ENCODE assay signal across 29 cellular contexts in genomic region chr3:112491373-112491772, GRCh38. TPM values are rescaled to one million over a fixed set of nuclear protein-coding genes. Genes with fewer than 3 reads are reported as not detected.
A peak's percentile ranks its signal among the peaks of the same experiment; 100 is the strongest.
DNase-seq lines count a peak whose midpoint lies in the region; ATAC-seq and TF ChIP-seq lines count a peak whose summit lies in the region.
"Had no signal": no experiment of that assay in that cellular context is flagged by ENCODE, and none has a peak within 500 bp of the region (broad histone marks: within the 10 kb centered on the region; RNA-seq: fewer than 3 reads in every experiment).

No MANE protein-coding gene starts in this region.

- no peaks in the 10 kb centered on the region for H3K27me3 ChIP-seq in naive thymus-derived CD4-positive, alpha-beta T cell (ENCODE audit: control insufficient read depth in 2 of 2, insufficient read depth in 2 of 2, low read length in 2 of 2)
- H3K27me3 ChIP-seq: breast epithelium, esophagus muscularis mucosa, hepatocyte, testis had no signal

- H3K4me3 ChIP-seq in GM12865 (ENCODE audit: low read depth, low read length): peak overlapping the region; percentile 52
- no peak overlapping the region for H3K4me3 ChIP-seq in naive thymus-derived CD4-positive, alpha-beta T cell (ENCODE audit: low read length)
- H3K4me3 ChIP-seq: A549, breast epithelium, esophagus muscularis mucosa, hepatocyte, skin epidermis, testis had no signal

- intact Hi-C loops in activated T-helper 2 cell treated with anti-CD3 and anti-CD28 coated beads, Interferon-gamma antibody, Interleukin-2, Interleukin-4, amounts not matched to agents 10 μg/mL and 5 μg/mL and 100 μg/mL, durations not matched to agents 14 hours and 24 hours and 36 hours (cut with micrococcal nuclease): loop anchor here (1.0 to 10.0 kb wide), 5 partner anchors 8 to 1723 kb away; partner anchors contain the start of gene BTLA
- intact Hi-C loops in naive thymus-derived CD4-positive, alpha-beta T cell (cut with micrococcal nuclease): loop anchor here (2.0 to 10.0 kb wide), 5 partner anchors 13 to 947 kb away; partner anchors contain the start of genes CD96 (in 1 of the 2) and ZBED2 (in 1 of the 2)

- no peak overlapping the region for H3K27ac ChIP-seq in naive thymus-derived CD4-positive, alpha-beta T cell (ENCODE audit: low read depth, low read length)
- H3K27ac ChIP-seq: A549, breast epithelium, esophagus muscularis mucosa, hepatocyte, HL-60, skin epidermis, testis had no signal

- peaks cover 21 to 46% of the 10 kb centered on the region in 2 donors for H3K4me1 ChIP-seq in naive thymus-derived CD4-positive, alpha-beta T cell (ENCODE audit: control insufficient read depth in 2 of 2, insufficient read depth in 2 of 2, low read length in 2 of 2)
- H3K4me1 ChIP-seq: A549, breast epithelium, esophagus muscularis mucosa, testis had no signal

- CTCF ChIA-PET in activated CD4-positive, alpha-beta T cell treated with anti-CD3 and anti-CD28 coated beads, Interleukin-2, amount 10 ng/mL, durations not matched to agents 7 days and 5 days (lab: Charles Lee): interaction anchor here (1.6 to 2.1 kb wide), 3 partner anchors 10 to 20 kb away, joined by 3 to 7 read pairs (median 5); no protein-coding TSS in a partner anchor
- CTCF ChIA-PET in naive thymus-derived CD4-positive, alpha-beta T cell (lab: Charles Lee): no interaction called here

- peak overlapping the region; percentile 57 for H3K27ac Mint-ChIP-seq in activated CD4-positive, alpha-beta T cell treated with anti-CD3 and anti-CD28 coated beads, Interleukin-2, amount 10 ng/mL, durations not matched to agents 7 days and 5 days
- H3K27ac Mint-ChIP-seq in activated T-helper 2 cell treated with anti-CD3 and anti-CD28 coated beads, Interferon-gamma antibody, Interleukin-2, Interleukin-4, amounts not matched to agents 10 μg/mL and 5 μg/mL and 100 μg/mL, durations not matched to agents 14 hours and 24 hours and 36 hours: peak overlapping the region; percentile 90
- H3K27ac Mint-ChIP-seq in naive thymus-derived CD4-positive, alpha-beta T cell: peak overlapping the region; percentile 73 to 99 (median 80)
- H3K27ac Mint-ChIP-seq in HFFc6: no peak overlapping the region
- H3K27ac Mint-ChIP-seq: natural killer cell had no signal

- H3K9me3 Mint-ChIP-seq in activated CD4-positive, alpha-beta T cell treated with anti-CD3 and anti-CD28 coated beads, Interleukin-2, amount 10 ng/mL, durations not matched to agents 7 days and 5 days: peaks cover 7% of the 10 kb centered on the region
- peaks cover 8% of the 10 kb centered on the region for H3K9me3 Mint-ChIP-seq in activated T-helper 2 cell treated with anti-CD3 and anti-CD28 coated beads, Interferon-gamma antibody, Interleukin-2, Interleukin-4, amounts not matched to agents 10 μg/mL and 5 μg/mL and 100 μg/mL, durations not matched to agents 14 hours and 24 hours and 36 hours
- peaks cover 0 to 10% (median 1%) of the 10 kb centered on the region in 11 donors for H3K9me3 Mint-ChIP-seq in naive thymus-derived CD4-positive, alpha-beta T cell
- H3K9me3 Mint-ChIP-seq in HFFc6: no peaks in the 10 kb centered on the region; the same call in 1 of the 2 replicates

- no peak for TF ChIP-seq CTCF in GM12865 (IDR thresholded peaks at IDR 0.05; ENCODE audit: insufficient read depth, low read depth, low read length, missing control alignments)
- no peak for TF ChIP-seq CTCF in HFFc6 (IDR thresholded peaks at IDR 0.05)

- no peak overlapping the region for H3K4me3 Mint-ChIP-seq in activated CD4-positive, alpha-beta T cell treated with anti-CD3 and anti-CD28 coated beads, Interleukin-2, amount 10 ng/mL, durations not matched to agents 7 days and 5 days
- H3K4me3 Mint-ChIP-seq in activated T-helper 2 cell treated with anti-CD3 and anti-CD28 coated beads, Interferon-gamma antibody, Interleukin-2, Interleukin-4, amounts not matched to agents 10 μg/mL and 5 μg/mL and 100 μg/mL, durations not matched to agents 14 hours and 24 hours and 36 hours (ENCODE audit: low read depth): peak overlapping the region; percentile 18
- H3K4me3 Mint-ChIP-seq in naive thymus-derived CD4-positive, alpha-beta T cell: peak overlapping the region; percentile 40 to 96 (median 74)
- H3K4me3 Mint-ChIP-seq in HFFc6: no peak overlapping the region
- H3K4me3 Mint-ChIP-seq: natural killer cell had no signal

- peaks cover 81% of the 10 kb centered on the region for H3K4me1 Mint-ChIP-seq in activated CD4-positive, alpha-beta T cell treated with anti-CD3 and anti-CD28 coated beads, Interleukin-2, amount 10 ng/mL, durations not matched to agents 7 days and 5 days
- peaks cover 74% of the 10 kb centered on the region for H3K4me1 Mint-ChIP-seq in activated T-helper 2 cell treated with anti-CD3 and anti-CD28 coated beads, Interferon-gamma antibody, Interleukin-2, Interleukin-4, amounts not matched to agents 10 μg/mL and 5 μg/mL and 100 μg/mL, durations not matched to agents 14 hours and 24 hours and 36 hours (ENCODE audit: low read depth)
- H3K4me1 Mint-ChIP-seq in naive thymus-derived CD4-positive, alpha-beta T cell: peaks cover 43 to 96% (median 83%) of the 10 kb centered on the region in 7 donors
- H3K4me1 Mint-ChIP-seq in HFFc6 (ENCODE audit: low read depth): no peaks in the 10 kb centered on the region
- H3K4me1 Mint-ChIP-seq: natural killer cell had no signal

- POLR2A ChIA-PET in activated CD4-positive, alpha-beta T cell treated with anti-CD3 and anti-CD28 coated beads, Interleukin-2, amount 10 ng/mL, durations not matched to agents 7 days and 5 days (lab: Charles Lee): no interaction called here
- POLR2A ChIA-PET in naive thymus-derived CD4-positive, alpha-beta T cell (lab: Charles Lee): interaction anchor here (0.5 to 4.1 kb wide), 6 partner anchors 8 to 1869 kb away, joined by 3 to 30 read pairs (median 4); partner anchors contain the start of genes BTLA and CD200

- H3K27me3 Mint-ChIP-seq in activated CD4-positive, alpha-beta T cell treated with anti-CD3 and anti-CD28 coated beads, Interleukin-2, amount 10 ng/mL, durations not matched to agents 7 days and 5 days: no peaks in the 10 kb centered on the region
- no peaks in the 10 kb centered on the region for H3K27me3 Mint-ChIP-seq in activated T-helper 2 cell treated with anti-CD3 and anti-CD28 coated beads, Interferon-gamma antibody, Interleukin-2, Interleukin-4, amounts not matched to agents 10 μg/mL and 5 μg/mL and 100 μg/mL, durations not matched to agents 14 hours and 24 hours and 36 hours (ENCODE audit: low read depth)
- no peaks in the 10 kb centered on the region for H3K27me3 Mint-ChIP-seq in naive thymus-derived CD4-positive, alpha-beta T cell
- peaks cover 11% of the 10 kb centered on the region for H3K27me3 Mint-ChIP-seq in HFFc6 (ENCODE audit: insufficient read depth)

- H3K36me3 ChIP-seq in naive thymus-derived CD4-positive, alpha-beta T cell (ENCODE audit: control insufficient read depth in 2 of 3, insufficient read depth in 3 of 3, low read length in 3 of 3): no peaks in the 10 kb centered on the region
- H3K36me3 ChIP-seq: breast epithelium, esophagus muscularis mucosa had no signal

- no peak for DNase-seq in activated CD4-positive, alpha-beta T cell treated with anti-CD3 and anti-CD28 coated beads, Interleukin-2, amount 10 ng/mL, durations not matched to agents 7 days and 5 days
- DNase-seq in activated CD4-positive, alpha-beta T cell treated with anti-CD3 and anti-CD28 coated beads, Interleukin-2, amount 50 U/mL, for 1 hour: no peak
- DNase-seq in GM12865 (ENCODE audit: low read depth) (no peak), HFFc6 (no peak), GM03348 (ENCODE audit: low spot score) (no peak)
- no peak for DNase-seq in activated T-helper 2 cell treated with anti-CD3 and anti-CD28 coated beads, Interferon-gamma antibody, Interleukin-2, Interleukin-4, amounts not matched to agents 10 μg/mL and 5 μg/mL and 100 μg/mL, durations not matched to agents 14 hours and 24 hours and 36 hours (ENCODE audit: low spot score)
- no peak for DNase-seq in naive thymus-derived CD4-positive, alpha-beta T cell
- DNase-seq: amniotic stem cell; Calu3; foreskin melanocyte; HCEC 1CT; natural killer cell; NCI-H1694; NCI-H2171 treated with DMSO at 0.1 percent for 48 hours; NCI-H524; SHP77 treated with DMSO at 0.1 percent for 48 hours; stimulated activated CD4-positive, alpha-beta T cell treated with anti-CD3 and anti-CD28 coated beads, Interleukin-1b, Interleukin-23, amount 100 ng/mL, for 48 hours; testis had no signal

- peaks cover 69% of the 10 kb centered on the region for H3K36me3 Mint-ChIP-seq in activated CD4-positive, alpha-beta T cell treated with anti-CD3 and anti-CD28 coated beads, Interleukin-2, amount 10 ng/mL, durations not matched to agents 7 days and 5 days (ENCODE audit: low read depth)
- H3K36me3 Mint-ChIP-seq in activated T-helper 2 cell treated with anti-CD3 and anti-CD28 coated beads, Interferon-gamma antibody, Interleukin-2, Interleukin-4, amounts not matched to agents 10 μg/mL and 5 μg/mL and 100 μg/mL, durations not matched to agents 14 hours and 24 hours and 36 hours (ENCODE audit: low read depth): peaks cover 78% of the 10 kb centered on the region
- H3K36me3 Mint-ChIP-seq in naive thymus-derived CD4-positive, alpha-beta T cell: peaks cover 4 to 52% (median 29%) of the 10 kb centered on the region in 5 donors
- H3K36me3 Mint-ChIP-seq in HFFc6 (ENCODE audit: low read depth): no peaks in the 10 kb centered on the region
- H3K36me3 Mint-ChIP-seq: natural killer cell had no signal

- no peaks in the 10 kb centered on the region for H3K9me3 ChIP-seq in naive thymus-derived CD4-positive, alpha-beta T cell (ENCODE audit: control insufficient read depth in 2 of 3, low read length in 3 of 3)
- H3K9me3 ChIP-seq: A549, breast epithelium, esophagus muscularis mucosa, testis had no signal

- ATAC-seq in naive thymus-derived CD4-positive, alpha-beta T cell: no peak
- no peak for ATAC-seq in HG03565 (IDR thresholded peaks at IDR 0.05; ENCODE audit: unreplicated experiment)
- ATAC-seq: A549, HepG2, left lobe of liver, natural killer cell, Panc1 had no signal

RNA-seq across cellular contexts. Expression of gene BTLA, which starts 7.9 kb away (rescaled TPM):
- total RNA-seq in activated CD4-positive, alpha-beta T cell treated with anti-CD3 and anti-CD28 coated beads, Interleukin-2, amount 10 ng/mL, durations not matched to agents 7 days and 5 days: 10 to 100 TPM; 43.1 to 47.5 TPM
- total RNA-seq in activated T-helper 2 cell treated with anti-CD3 and anti-CD28 coated beads, Interferon-gamma antibody, Interleukin-2, Interleukin-4, amounts not matched to agents 10 μg/mL and 5 μg/mL and 100 μg/mL, durations not matched to agents 14 hours and 24 hours and 36 hours: 31.1 and 35.7 TPM in 2 replicates
- 10 to 100 TPM; 15.6 to 29.5 (median 26.1) TPM for total RNA-seq in naive thymus-derived CD4-positive, alpha-beta T cell
- polyA plus RNA-seq in naive thymus-derived CD4-positive, alpha-beta T cell: 10 to 100 TPM; 13.3 to 18.5 TPM
- total RNA-seq in HFFc6 (2021; fragmentation: NEBNext Ultra II Directional; extraction: Animal tissue kit (Norgen Biotek cat#: 25700)): not detected
- total RNA-seq: Calu3, hepatocyte, HepG2 had no signal
- polyA plus RNA-seq: BJ, hepatocyte, HepG2 had no signal

Comparison
In these comparisons a context has a peak if more than half of its experiments do, and no peak if none do; other contexts are left out.
1. H3K4me3 Mint-ChIP-seq: peak in activated T-helper 2 cell treated with anti-CD3 and anti-CD28 coated beads, Interferon-gamma antibody, Interleukin-2, Interleukin-4, amounts not matched to agents 10 μg/mL and 5 μg/mL and 100 μg/mL, durations not matched to agents 14 hours and 24 hours and 36 hours (single experiment) and naive thymus-derived CD4-positive, alpha-beta T cell (10 of 10); none in activated CD4-positive, alpha-beta T cell treated with anti-CD3 and anti-CD28 coated beads, Interleukin-2, amount 10 ng/mL, durations not matched to agents 7 days and 5 days (single experiment) and HFFc6 (single experiment).
2. RNA of gene BTLA, which starts 7.9 kb away (total RNA-seq): 43.1 to 47.5 TPM in activated CD4-positive, alpha-beta T cell treated with anti-CD3 and anti-CD28 coated beads, Interleukin-2, amount 10 ng/mL, durations not matched to agents 7 days and 5 days, 31.1 to 35.7 TPM in activated T-helper 2 cell treated with anti-CD3 and anti-CD28 coated beads, Interferon-gamma antibody, Interleukin-2, Interleukin-4, amounts not matched to agents 10 μg/mL and 5 μg/mL and 100 μg/mL, durations not matched to agents 14 hours and 24 hours and 36 hours and 15.6 to 29.5 TPM in naive thymus-derived CD4-positive, alpha-beta T cell; not detected in HFFc6; every median in the first group is over 10 times any median in the second.